Comparison of ENCODE assay signal across 1 cellular context in genomic region chr1:226158983-226159382, GRCh38.
TF ChIP-seq lines count a peak whose summit lies in the region.

No MANE protein-coding gene starts in this region.

TF ChIP-seq in HepG2, 621 proteins besides CTCF, POLR2A, EP300 and RAD21:
- TF ChIP-seq, protein P1, sequence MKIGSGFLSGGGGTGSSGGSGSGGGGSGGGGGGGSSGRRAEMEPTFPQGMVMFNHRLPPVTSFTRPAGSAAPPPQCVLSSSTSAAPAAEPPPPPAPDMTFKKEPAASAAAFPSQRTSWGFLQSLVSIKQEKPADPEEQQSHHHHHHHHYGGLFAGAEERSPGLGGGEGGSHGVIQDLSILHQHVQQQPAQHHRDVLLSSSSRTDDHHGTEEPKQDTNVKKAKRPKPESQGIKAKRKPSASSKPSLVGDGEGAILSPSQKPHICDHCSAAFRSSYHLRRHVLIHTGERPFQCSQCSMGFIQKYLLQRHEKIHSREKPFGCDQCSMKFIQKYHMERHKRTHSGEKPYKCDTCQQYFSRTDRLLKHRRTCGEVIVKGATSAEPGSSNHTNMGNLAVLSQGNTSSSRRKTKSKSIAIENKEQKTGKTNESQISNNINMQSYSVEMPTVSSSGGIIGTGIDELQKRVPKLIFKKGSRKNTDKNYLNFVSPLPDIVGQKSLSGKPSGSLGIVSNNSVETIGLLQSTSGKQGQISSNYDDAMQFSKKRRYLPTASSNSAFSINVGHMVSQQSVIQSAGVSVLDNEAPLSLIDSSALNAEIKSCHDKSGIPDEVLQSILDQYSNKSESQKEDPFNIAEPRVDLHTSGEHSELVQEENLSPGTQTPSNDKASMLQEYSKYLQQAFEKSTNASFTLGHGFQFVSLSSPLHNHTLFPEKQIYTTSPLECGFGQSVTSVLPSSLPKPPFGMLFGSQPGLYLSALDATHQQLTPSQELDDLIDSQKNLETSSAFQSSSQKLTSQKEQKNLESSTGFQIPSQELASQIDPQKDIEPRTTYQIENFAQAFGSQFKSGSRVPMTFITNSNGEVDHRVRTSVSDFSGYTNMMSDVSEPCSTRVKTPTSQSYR (CRISPR knock-in tag; IDR thresholded peaks at IDR 0.05; ENCODE audit: borderline replicate concordance) = no peak
- no peak for TF ChIP-seq KLF16 (CRISPR knock-in tag; IDR thresholded peaks at IDR 0.05)
- no peak for TF ChIP-seq GATA4 (IDR thresholded peaks at IDR 0.05; ENCODE audit: borderline replicate concordance, low read depth)
- TF ChIP-seq ZNF713 (CRISPR knock-in tag; IDR thresholded peaks at IDR 0.05) = no peak
- TF ChIP-seq, protein P2, sequence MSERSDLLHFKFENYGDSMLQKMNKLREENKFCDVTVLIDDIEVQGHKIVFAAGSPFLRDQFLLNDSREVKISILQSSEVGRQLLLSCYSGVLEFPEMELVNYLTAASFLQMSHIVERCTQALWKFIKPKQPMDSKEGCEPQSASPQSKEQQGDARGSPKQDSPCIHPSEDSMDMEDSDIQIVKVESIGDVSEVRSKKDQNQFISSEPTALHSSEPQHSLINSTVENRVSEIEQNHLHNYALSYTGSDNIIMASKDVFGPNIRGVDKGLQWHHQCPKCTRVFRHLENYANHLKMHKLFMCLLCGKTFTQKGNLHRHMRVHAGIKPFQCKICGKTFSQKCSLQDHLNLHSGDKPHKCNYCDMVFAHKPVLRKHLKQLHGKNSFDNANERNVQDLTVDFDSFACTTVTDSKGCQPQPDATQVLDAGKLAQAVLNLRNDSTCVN (CRISPR knock-in tag; IDR thresholded peaks at IDR 0.05; ENCODE audit: borderline replicate concordance) = no peak
TF ChIP-seq in HepG2: peak in this region for 0.
